In the genomic region with DNA sequence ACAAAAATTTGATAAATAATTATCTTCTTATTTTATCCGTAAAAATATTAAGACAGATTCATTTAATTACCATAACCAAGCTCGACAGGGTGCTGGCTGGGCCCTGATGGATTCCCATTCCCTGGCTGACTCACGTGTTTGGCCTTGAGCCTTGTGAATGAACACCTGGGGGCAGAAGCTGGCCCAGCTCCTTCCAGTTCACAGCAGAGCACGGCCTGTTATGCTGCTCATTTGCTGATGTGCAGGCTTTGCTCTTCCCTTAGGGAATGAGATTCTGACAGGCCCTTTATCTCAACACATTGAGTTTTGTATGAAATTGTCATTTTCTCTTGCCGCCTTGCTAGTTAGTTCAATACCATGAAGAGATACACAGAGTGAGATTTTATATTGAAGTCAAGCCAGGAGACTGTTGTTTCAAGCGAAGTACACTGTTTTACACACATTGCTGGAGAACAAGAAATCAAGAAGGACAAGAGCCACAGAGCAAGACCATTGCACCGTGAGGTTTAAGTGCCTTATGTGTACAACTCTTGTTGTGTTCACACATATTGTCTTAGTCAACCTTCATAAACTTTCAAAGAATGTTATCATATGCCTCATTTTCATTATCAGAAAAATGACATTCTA, we compare ENCODE assay signal across 1 cellular context.
TF ChIP-seq lines count a peak whose summit lies in the region.

No MANE protein-coding gene starts in this region.

TF ChIP-seq in IMR-90, 13 proteins besides CTCF, POLR2A, EP300 and RAD21 (continued from another document):
- TF ChIP-seq, protein P1, sequence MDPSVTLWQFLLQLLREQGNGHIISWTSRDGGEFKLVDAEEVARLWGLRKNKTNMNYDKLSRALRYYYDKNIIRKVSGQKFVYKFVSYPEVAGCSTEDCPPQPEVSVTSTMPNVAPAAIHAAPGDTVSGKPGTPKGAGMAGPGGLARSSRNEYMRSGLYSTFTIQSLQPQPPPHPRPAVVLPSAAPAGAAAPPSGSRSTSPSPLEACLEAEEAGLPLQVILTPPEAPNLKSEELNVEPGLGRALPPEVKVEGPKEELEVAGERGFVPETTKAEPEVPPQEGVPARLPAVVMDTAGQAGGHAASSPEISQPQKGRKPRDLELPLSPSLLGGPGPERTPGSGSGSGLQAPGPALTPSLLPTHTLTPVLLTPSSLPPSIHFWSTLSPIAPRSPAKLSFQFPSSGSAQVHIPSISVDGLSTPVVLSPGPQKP (IDR thresholded peaks at IDR 0.05; ENCODE audit: borderline replicate concordance, low read depth, low read length): no peak
- TF ChIP-seq FOS (IDR thresholded peaks at IDR 0.05; ENCODE audit: low read depth, low read length): no peak
- TF ChIP-seq NFE2L2 (IDR thresholded peaks at IDR 0.05; ENCODE audit: low read depth, low read length): no peak
- TF ChIP-seq BHLHE40 (IDR thresholded peaks at IDR 0.05; ENCODE audit: low read depth, low read length): no peak
- no peak for TF ChIP-seq MAFK (IDR thresholded peaks at IDR 0.05; ENCODE audit: low read depth, low read length)
- no peak for TF ChIP-seq RCOR1 (IDR thresholded peaks at IDR 0.05; ENCODE audit: insufficient replicate concordance, low read length)
- no peak for TF ChIP-seq CHD1 (IDR thresholded peaks at IDR 0.05; ENCODE audit: low read depth, low read length)
- TF ChIP-seq, protein P2, sequence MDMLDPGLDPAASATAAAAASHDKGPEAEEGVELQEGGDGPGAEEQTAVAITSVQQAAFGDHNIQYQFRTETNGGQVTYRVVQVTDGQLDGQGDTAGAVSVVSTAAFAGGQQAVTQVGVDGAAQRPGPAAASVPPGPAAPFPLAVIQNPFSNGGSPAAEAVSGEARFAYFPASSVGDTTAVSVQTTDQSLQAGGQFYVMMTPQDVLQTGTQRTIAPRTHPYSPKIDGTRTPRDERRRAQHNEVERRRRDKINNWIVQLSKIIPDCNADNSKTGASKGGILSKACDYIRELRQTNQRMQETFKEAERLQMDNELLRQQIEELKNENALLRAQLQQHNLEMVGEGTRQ (IDR thresholded peaks at IDR 0.05; ENCODE audit: low read depth, low read length): no peak
